11 cellular contexts compared by ENCODE assay signal in the genomic region with DNA sequence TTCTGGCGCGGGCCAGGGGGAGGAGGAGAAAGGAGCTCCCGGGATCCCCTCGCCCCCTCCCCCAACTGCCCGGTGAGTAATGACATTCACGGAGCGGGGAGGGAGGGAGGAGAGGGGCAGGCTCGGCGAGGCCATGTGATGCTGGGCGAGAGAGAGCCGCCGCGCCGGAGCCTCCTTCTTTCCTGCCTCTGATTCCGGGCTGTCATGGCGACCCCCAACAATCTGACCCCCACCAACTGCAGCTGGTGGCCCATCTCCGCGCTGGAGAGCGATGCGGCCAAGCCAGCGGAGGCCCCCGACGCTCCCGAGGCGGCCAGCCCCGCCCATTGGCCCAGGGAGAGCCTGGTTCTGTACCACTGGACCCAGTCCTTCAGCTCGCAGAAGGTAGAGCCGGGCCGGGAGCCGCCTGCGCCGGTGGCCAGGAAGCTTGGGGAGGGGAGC. TPM values are rescaled to one million over a fixed set of nuclear protein-coding genes. Genes with fewer than 3 reads are reported as not detected.
DNase-seq lines count a peak whose midpoint lies in the region; TF ChIP-seq lines count a peak whose summit lies in the region.
"Had no signal": no experiment of that assay in that cellular context is flagged by ENCODE, and none has a peak within 500 bp of the region (broad histone marks: within the 10 kb centered on the region; RNA-seq: fewer than 3 reads in every experiment).

Gene GDAP1L1 (plus strand): TSS at position 178 of the 441 bp plus-strand sequence. CDS start 27 bp downstream, at position 205.

- in situ Hi-C loops in GM13977 (cut with MboI; ENCODE audit: low pct_unique_long_range_greater_than_20kb, low sequenced_read_pairs, unreplicated experiment), result no loop called here

- no peaks in the 10 kb centered on the region for H3K36me3 ChIP-seq in HUES48 (ENCODE audit: control insufficient read depth, insufficient read depth, low read length)
- H3K36me3 ChIP-seq in right atrium auricular region, result no peaks in the 10 kb centered on the region
- no peaks in the 10 kb centered on the region for H3K36me3 ChIP-seq in A673 (ENCODE audit: insufficient read depth, low read length, poor library complexity, severe bottlenecking)

- CTCF ChIA-PET in A673 (lab: Charles Lee), result no interaction called here

- POLR2A ChIA-PET in A673 (lab: Charles Lee; ENCODE audit: low non-redundant PET), result no interaction called here

- H3K4me3 ChIP-seq in HUES48 (ENCODE audit: low read depth, low read length), result peak within 1 kb of the TSS; percentile 76
- peak within 1 kb of the TSS; percentile 27 to 45 for H3K4me3 ChIP-seq in right atrium auricular region
- no peak within 1 kb of the TSS for H3K4me3 ChIP-seq in A673 (ENCODE audit: low read depth, low read length, poor library complexity, severe bottlenecking)

- no TSS peak for BruUV-seq in A673 (replicated peaks; lab: Mats Ljungman, UMichigan)

- DNase-seq in SK-N-DZ (ENCODE audit: low spot score), result peak; percentile 74
- DNase-seq in right atrium auricular region (ENCODE audit: low spot score), result no peak
- peak; percentile 81 for DNase-seq in retina
- no peak for DNase-seq in A673 (ENCODE audit: low spot score)
- no peak for DNase-seq in GM13977 (ENCODE audit: low spot score)
- DNase-seq in T-helper 9 cell, result no peak
- DNase-seq: activated CD4-positive, alpha-beta memory T cell treated with anti-CD3 and anti-CD28 coated beads for 36 hours; HFFc6; MV-4-11 had no signal

- intact Hi-C loops in A673 (cut with micrococcal nuclease; ENCODE audit: unreplicated experiment), result no loop called here

- H3K27ac ChIP-seq in HUES48 (ENCODE audit: low read depth, low read length) (no peak within 1 kb of the TSS), right atrium auricular region (no peak within 1 kb of the TSS), A673 (ENCODE audit: low read depth, low read length, poor library complexity, severe bottlenecking) (no peak within 1 kb of the TSS)

- H3K9ac ChIP-seq in HUES48 (ENCODE audit: low read depth, low read length), result no peak within 1 kb of the TSS

- no peaks in the 10 kb centered on the region for H3K9me3 ChIP-seq in HUES48 (ENCODE audit: control insufficient read depth, insufficient read depth, low read length)
- H3K9me3 ChIP-seq in right atrium auricular region, result no peaks in the 10 kb centered on the region
- H3K9me3 ChIP-seq in A673 (ENCODE audit: low read depth, low read length, poor library complexity, severe bottlenecking), result no peaks in the 10 kb centered on the region

- H3K27me3 ChIP-seq in HUES48 (ENCODE audit: control insufficient read depth, insufficient read depth, low read length) (peaks cover 8% of the 10 kb centered on the region), right atrium auricular region (no peaks in the 10 kb centered on the region), A673 (replicated peaks; ENCODE audit: insufficient read depth, low read depth, low read length, poor library complexity) (peaks cover 39% of the 10 kb centered on the region)

- TF ChIP-seq CTCF in right atrium auricular region (IDR thresholded peaks at IDR 0.05) (no peak), A673 (conservative IDR thresholded peaks at IDR 0.05; ENCODE audit: low read depth, low read length) (no peak), GM13977 (IDR thresholded peaks at IDR 0.05; ENCODE audit: extremely low read depth, insufficient read depth, missing control alignments) (no peak)

- H3K4me1 ChIP-seq in HUES48 (ENCODE audit: control insufficient read depth, insufficient read depth, low read length) (no peaks in the 10 kb centered on the region), right atrium auricular region (peaks cover 0 to 13% of the 10 kb centered on the region in 2 donors), A673 (ENCODE audit: insufficient read depth, low read length, poor library complexity, severe bottlenecking) (no peaks in the 10 kb centered on the region)

RNA-seq across cellular contexts. Expression of gene GDAP1L1, which starts in this region (rescaled TPM):
- 64.2 and 75.6 TPM in 2 replicates for polyA plus RNA-seq in SK-N-DZ (2014; cell fraction: cytosol; rRNA removed)
- polyA plus RNA-seq in SK-N-DZ (2014; cell fraction: nucleus; rRNA removed), result 40.6 and 56.0 TPM in 2 replicates
- total RNA-seq in right atrium auricular region (1 to 10 TPM in 1 of 2 donors, not detected in 1; 1.2 TPM), A673 (2021) (0.54 and 0.68 TPM in 2 replicates)
- total RNA-seq: activated CD4-positive, alpha-beta memory T cell treated with anti-CD3 and anti-CD28 coated beads for 36 hours; HFFc6; osteocyte had no signal

Comparison
In these comparisons a context has a peak if more than half of its experiments do, and no peak if none do; other contexts are left out.
1. DNase-seq: peak in SK-N-DZ (single experiment) and retina (single experiment); none in right atrium auricular region (single experiment), A673 (single experiment), GM13977 (single experiment) and T-helper 9 cell (single experiment).